ENCODE assay signal across 8 cellular contexts in the genomic region with DNA sequence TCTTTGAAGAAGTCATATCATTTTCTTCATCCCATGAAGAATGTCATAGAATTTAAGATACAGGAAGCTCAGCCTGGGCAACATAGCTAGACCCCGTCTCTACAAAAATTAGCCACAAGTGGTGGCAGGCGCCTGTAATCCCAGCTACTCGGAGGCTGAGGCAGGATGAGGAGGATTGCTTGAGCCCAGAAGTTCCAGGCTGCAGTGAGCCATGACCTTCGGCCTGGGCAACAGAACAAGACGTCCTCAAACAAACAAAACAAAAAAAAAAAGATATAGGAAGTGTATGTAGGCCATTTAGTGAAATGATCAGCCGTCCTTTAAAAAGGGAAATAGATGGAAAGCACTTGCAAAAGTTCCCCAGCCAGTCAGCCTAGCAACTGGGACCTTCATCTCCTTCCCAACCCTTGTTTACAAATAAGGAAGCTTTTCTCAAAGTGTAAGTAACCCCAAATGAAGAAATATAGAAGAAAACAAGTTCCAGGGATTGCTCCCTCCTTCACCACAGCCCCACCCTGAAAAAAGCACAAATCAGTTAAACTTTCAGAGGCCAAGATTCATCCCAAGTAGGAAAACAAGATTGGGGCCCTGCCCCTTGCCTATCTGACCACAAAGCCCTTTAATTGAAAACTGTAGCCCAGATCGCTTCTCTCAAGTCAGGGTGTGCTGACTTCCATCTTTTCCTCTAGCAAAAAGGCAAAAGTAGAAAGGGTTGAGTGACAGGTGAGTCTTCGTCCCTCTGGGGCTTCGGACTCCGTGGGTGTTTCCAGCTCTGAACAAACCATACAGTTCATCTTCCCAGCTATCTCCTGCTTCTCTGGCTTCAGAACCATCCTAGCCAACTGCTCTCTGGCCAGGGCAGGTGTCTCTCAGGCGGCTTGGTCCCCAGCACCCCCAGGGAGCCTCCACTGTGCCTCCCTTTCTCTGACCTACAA. TPM values are rescaled to one million over a fixed set of nuclear protein-coding genes. Genes with fewer than 3 reads are reported as not detected.
DNase-seq lines count a peak whose midpoint lies in the region; ATAC-seq and TF ChIP-seq lines count a peak whose summit lies in the region.

No MANE protein-coding gene starts in this region.

- H3K36me3 ChIP-seq in IMR-90 (ENCODE audit: control insufficient read depth, insufficient read depth, low read length): no peaks in the 10 kb centered on the region
- H3K36me3 ChIP-seq in spleen: peaks cover 0 to 20% (median 0%) of the 10 kb centered on the region in 6 donors

- TF ChIP-seq CTCF in IMR-90 (conservative IDR thresholded peaks at IDR 0.05; ENCODE audit: low read depth, low read length) (no peak), spleen (IDR thresholded peaks at IDR 0.05 in 8 of 11, conservative IDR thresholded peaks at IDR 0.05 in 3 of 11) (no peak)

- peak overlapping the region; percentile 25 for H3K27ac Mint-ChIP-seq in activated T-helper 2 cell treated with anti-CD3 and anti-CD28 coated beads, Interferon-gamma antibody, Interleukin-2, Interleukin-4, amounts not matched to agents 10 μg/mL and 5 μg/mL and 100 μg/mL, durations not matched to agents 14 hours and 24 hours and 36 hours

- H2AK9ac ChIP-seq in IMR-90 (replicated peaks; ENCODE audit: low read depth, low read length, poor library complexity): no peak overlapping the region

- H3K18ac ChIP-seq in IMR-90 (ENCODE audit: low read depth, low read length): no peak overlapping the region

- peaks cover 6% of the 10 kb centered on the region; the same call in 1 of the 2 replicates for H3K4me1 ChIP-seq in IMR-90 (ENCODE audit: control insufficient read depth, insufficient read depth, low read length)
- H3K4me1 ChIP-seq in spleen: peaks cover 3 to 82% (median 51%) of the 10 kb centered on the region in 6 donors

- ATAC-seq in IMR-90 (ENCODE audit: low read depth): no peak

- H3K9me1 ChIP-seq in IMR-90 (ENCODE audit: insufficient read depth, low read length): peaks cover 2% of the 10 kb centered on the region; the same call in 1 of the 2 replicates

- intact Hi-C loops in IMR-90 (cut with micrococcal nuclease) (no loop called here), spleen (cut with DNase I; ENCODE audit: low total_unique reads) (no loop called here)
- intact Hi-C loops in activated T-helper 2 cell treated with anti-CD3 and anti-CD28 coated beads, Interferon-gamma antibody, Interleukin-2, Interleukin-4, amounts not matched to agents 10 μg/mL and 5 μg/mL and 100 μg/mL, durations not matched to agents 14 hours and 24 hours and 36 hours (cut with micrococcal nuclease): loop anchor here (2.0 to 5.0 kb wide), 3 partner anchors 69 to 260 kb away; a partner anchor contains a TSS

- no peak overlapping the region for H2BK120ac ChIP-seq in IMR-90 (ENCODE audit: low read depth, low read length)

- 0 out of 2 replicates have a peak overlapping the region, but pooled peaks have one; percentile 65 for H3K56ac ChIP-seq in IMR-90 (ENCODE audit: extremely low read depth, insufficient read depth, low read length)

- H4K20me1 ChIP-seq in IMR-90 (ENCODE audit: insufficient read depth, low read length): peaks cover 3% of the 10 kb centered on the region; the same call in 1 of the 2 replicates

- H3K27me3 ChIP-seq in IMR-90 (ENCODE audit: control insufficient read depth, insufficient read depth, low read length) (peaks cover 5% of the 10 kb centered on the region; the same call in 1 of the 2 replicates), spleen (replicated peaks in 1 of 7) (no peaks in the 10 kb centered on the region)

- dilution Hi-C loops in IMR-90 (cut with HindIII; ENCODE audit: low sequenced_read_pairs, unreplicated experiment): no loop called here

- no peak overlapping the region for H2AK5ac ChIP-seq in IMR-90 (ENCODE audit: low read depth, low read length)

- no peak overlapping the region for H4K5ac ChIP-seq in IMR-90 (ENCODE audit: low read depth, low read length)

- peak overlapping the region in 1 of 2 experiments; percentile 15; a peak in 1 of 4 replicates for H4K8ac ChIP-seq in IMR-90 (ENCODE audit: low read depth in 2 of 2, low read length in 2 of 2)

- no CpG with 5 or more reads among the region's 11 CpGs for WGBS in IMR-90 (ENCODE audit: extremely low coverage in 2 of 2, insufficient read length in 1 of 2), 2 experiments
- 43 to 65% (median 63%) methylated on average over 11 of the region's 11 CpGs for WGBS in spleen, 5 donors

- H3K4me3 Mint-ChIP-seq in activated T-helper 2 cell treated with anti-CD3 and anti-CD28 coated beads, Interferon-gamma antibody, Interleukin-2, Interleukin-4, amounts not matched to agents 10 μg/mL and 5 μg/mL and 100 μg/mL, durations not matched to agents 14 hours and 24 hours and 36 hours (ENCODE audit: low read depth): peak overlapping the region; percentile 79

- H3K23ac ChIP-seq in IMR-90 (ENCODE audit: low read depth, low read length): peak overlapping the region; percentile 91

- peaks cover 3% of the 10 kb centered on the region for H3K36me3 Mint-ChIP-seq in activated T-helper 2 cell treated with anti-CD3 and anti-CD28 coated beads, Interferon-gamma antibody, Interleukin-2, Interleukin-4, amounts not matched to agents 10 μg/mL and 5 μg/mL and 100 μg/mL, durations not matched to agents 14 hours and 24 hours and 36 hours (ENCODE audit: low read depth)

- H3K9ac ChIP-seq in IMR-90 (ENCODE audit: low read depth, low read length): no peak overlapping the region

- H3K9me3 Mint-ChIP-seq in activated T-helper 2 cell treated with anti-CD3 and anti-CD28 coated beads, Interferon-gamma antibody, Interleukin-2, Interleukin-4, amounts not matched to agents 10 μg/mL and 5 μg/mL and 100 μg/mL, durations not matched to agents 14 hours and 24 hours and 36 hours: no peaks in the 10 kb centered on the region

- H3K14ac ChIP-seq in IMR-90 (replicated peaks; ENCODE audit: low read depth, low read length): no peak overlapping the region

- no peak for TF ChIP-seq POLR2A in IMR-90 (IDR thresholded peaks at IDR 0.05; ENCODE audit: low read depth, low read length)
- peak in 1 of 3 donors; percentile 28 for TF ChIP-seq POLR2A in spleen (IDR thresholded peaks at IDR 0.05)

- POLR2A ChIA-PET in IMR-90 (lab: Charles Lee; ENCODE audit: unreplicated experiment): no interaction called here

- no peak overlapping the region for H3K4ac ChIP-seq in IMR-90 (ENCODE audit: low read depth, low read length)

- H3K4me3 ChIP-seq in IMR-90 (ENCODE audit: insufficient read depth, low read depth, low read length): peak overlapping the region; percentile 91
- peak overlapping the region; percentile 69 for H3K4me3 ChIP-seq in iPS-11a (ENCODE audit: low read depth, low read length)
- H3K4me3 ChIP-seq in spleen: peak overlapping the region; percentile 55 to 94 (median 86)

- H3K4me2 ChIP-seq in IMR-90 (ENCODE audit: low read depth, low read length): peak overlapping the region; percentile 94

- H2BK5ac ChIP-seq in IMR-90 (ENCODE audit: low read depth, low read length, poor library complexity, severe bottlenecking): no peak overlapping the region

- H2BK20ac ChIP-seq in IMR-90 (ENCODE audit: low read depth, low read length): no peak overlapping the region

- H3K27ac ChIP-seq in IMR-90 (ENCODE audit: insufficient read depth, low read length) (no peak overlapping the region), spleen (peak overlapping the region in 7 of 8 donors; percentile 84 to 96 (median 91))

- CTCF ChIA-PET in IMR-90 (lab: Yijun Ruan, JAX): interaction anchor here (0.6 to 1.0 kb wide), 2 partner anchors 24 to 233 kb away, joined by 3 read pairs; no protein-coding TSS in a partner anchor

- H3K27me3 Mint-ChIP-seq in activated T-helper 2 cell treated with anti-CD3 and anti-CD28 coated beads, Interferon-gamma antibody, Interleukin-2, Interleukin-4, amounts not matched to agents 10 μg/mL and 5 μg/mL and 100 μg/mL, durations not matched to agents 14 hours and 24 hours and 36 hours (ENCODE audit: low read depth): peaks cover 7% of the 10 kb centered on the region

- TF ChIP-seq RAD21 in IMR-90 (IDR thresholded peaks at IDR 0.05; ENCODE audit: low read length): no peak

- in situ Hi-C loops in IMR-90 (cut with MboI; ENCODE audit: low sequenced_read_pairs): no loop called here

- no TSS peak for BruUV-seq in IMR-90 (replicated peaks; lab: Mats Ljungman, UMichigan)

- peaks cover 0 to 19% of the 10 kb centered on the region in 2 experiments; a peak in 2 of 4 replicates for H3K79me1 ChIP-seq in IMR-90 (ENCODE audit: low read depth in 1 of 2, low read length in 2 of 2)

- H2AFZ ChIP-seq in IMR-90 (replicated peaks; ENCODE audit: low read length, poor library complexity): peak overlapping the region; percentile 96

- no peak overlapping the region for H4K91ac ChIP-seq in IMR-90 (ENCODE audit: insufficient read depth, low read depth, low read length)

- peaks cover 39% of the 10 kb centered on the region for H3K4me1 Mint-ChIP-seq in activated T-helper 2 cell treated with anti-CD3 and anti-CD28 coated beads, Interferon-gamma antibody, Interleukin-2, Interleukin-4, amounts not matched to agents 10 μg/mL and 5 μg/mL and 100 μg/mL, durations not matched to agents 14 hours and 24 hours and 36 hours (ENCODE audit: low read depth)

- H2BK15ac ChIP-seq in IMR-90 (ENCODE audit: low read depth, low read length): no peak overlapping the region

- H3K9me3 ChIP-seq in IMR-90 (ENCODE audit: control insufficient read depth, insufficient read depth, low read length) (no peaks in the 10 kb centered on the region), spleen (no peaks in the 10 kb centered on the region)

- no peak for DNase-seq in IMR-90
- DNase-seq in activated T-helper 2 cell treated with anti-CD3 and anti-CD28 coated beads, Interferon-gamma antibody, Interleukin-2, Interleukin-4, amounts not matched to agents 10 μg/mL and 5 μg/mL and 100 μg/mL, durations not matched to agents 14 hours and 24 hours and 36 hours (ENCODE audit: low spot score): no peak
- DNase-seq in spleen: no peak
- no peak for DNase-seq in NCI-H524 treated with DMSO at 0.1 percent for 48 hours (lab: John Stamatoyannopoulos, UW)
- no peak for DNase-seq in NCI-H2227 (lab: John Stamatoyannopoulos, UW; ENCODE audit: unreplicated experiment)
- no peak for DNase-seq in GM03348 (ENCODE audit: low spot score)
- DNase-seq in NK-92 treated with Interleukin-12 subunit alpha and Interleukin-12 subunit beta, amount 100 ng/mL, for 24 hours (lab: John Stamatoyannopoulos, UW): no peak

TF ChIP-seq in IMR-90, 13 proteins besides CTCF, POLR2A, EP300 and RAD21:
- no peak for TF ChIP-seq MAZ (IDR thresholded peaks at IDR 0.05; ENCODE audit: borderline replicate concordance, low read depth, low read length)
TF ChIP-seq in IMR-90: peak in this region for 0.

RNA-seq across cellular contexts. Expression of a gene that starts 1.2 kb away (rescaled TPM):
- total RNA-seq in IMR-90 (2012; rRNA removed) (5.8 and 7.2 TPM in 2 replicates), spleen (10 to 100 TPM; 30.8 to 97.3 (median 58.5) TPM)
- polyA plus RNA-seq in IMR-90 (2012; rRNA removed) (5.1 and 6.3 TPM in 2 replicates), spleen (10 to 100 TPM in 2 of 3 donors, 1 to 10 TPM in 1; 7.7 to 13.5 (median 12.4) TPM)
- 3.9 and 4.7 TPM in 2 replicates for polyA plus RNA-seq in IMR-90 (2012; cell fraction: cytosol; rRNA removed)
- polyA plus RNA-seq in IMR-90 (2012; cell fraction: nucleus; rRNA removed; ENCODE audit: low replicate concordance): 2.0 and 2.7 TPM in 2 replicates
- total RNA-seq in activated T-helper 2 cell treated with anti-CD3 and anti-CD28 coated beads, Interferon-gamma antibody, Interleukin-2, Interleukin-4, amounts not matched to agents 10 μg/mL and 5 μg/mL and 100 μg/mL, durations not matched to agents 14 hours and 24 hours and 36 hours: 4.7 and 5.0 TPM in 2 replicates
